ENCODE assay signal across 8 cellular contexts in the genomic region with DNA sequence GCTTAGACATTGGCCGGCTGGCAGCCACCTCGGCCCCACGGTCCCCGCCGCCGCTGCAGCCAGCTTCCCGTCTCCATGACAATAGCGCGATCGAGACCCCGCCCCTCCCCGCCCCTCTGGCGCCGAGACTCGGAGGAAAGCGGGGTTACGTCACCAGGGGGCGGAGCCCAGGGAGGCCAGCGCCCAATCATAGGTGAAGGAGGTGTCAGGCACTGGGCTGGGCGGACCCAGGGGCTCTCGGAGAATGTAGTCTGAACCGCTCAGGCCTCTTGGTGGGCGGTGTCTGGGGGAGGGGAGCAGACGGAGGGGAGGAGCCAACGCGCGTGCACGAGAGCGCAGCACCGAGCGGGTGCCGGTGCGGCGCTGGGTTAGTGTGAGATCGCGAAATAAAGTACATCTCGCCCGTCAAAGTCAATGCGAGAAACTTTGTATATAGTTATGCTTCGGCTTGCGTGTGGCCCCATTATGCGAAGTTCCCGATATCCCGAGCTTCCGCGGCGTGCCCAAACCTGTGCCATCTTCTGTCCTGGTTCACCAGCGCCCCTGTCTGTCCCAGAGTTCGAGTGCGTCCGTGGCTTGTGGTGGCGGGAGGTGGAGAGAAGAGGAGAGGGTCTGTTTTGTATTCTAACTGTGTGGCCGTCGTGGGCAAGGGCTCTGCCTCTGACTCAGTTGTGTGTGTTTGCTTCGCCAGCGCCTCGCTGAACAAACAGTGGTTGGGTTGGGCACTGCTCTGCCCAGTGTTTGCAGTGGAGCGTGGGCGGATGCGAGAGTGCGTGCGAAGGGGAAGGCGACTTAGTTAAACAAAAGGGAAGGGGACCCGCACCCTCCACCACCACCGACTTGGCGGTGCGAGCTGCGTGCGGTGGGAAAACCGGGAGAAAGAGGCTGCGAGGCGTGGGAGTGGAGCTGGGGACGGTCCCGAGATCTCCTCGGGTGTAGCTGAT. TPM values are rescaled to one million over a fixed set of nuclear protein-coding genes. Genes with fewer than 3 reads are reported as not detected.
A peak's percentile ranks its signal among the peaks of the same experiment; 100 is the strongest.
DNase-seq lines count a peak whose midpoint lies in the region; ATAC-seq and TF ChIP-seq lines count a peak whose summit lies in the region.

No MANE protein-coding gene starts in this region.

- no peak overlapping the region for H3K18ac ChIP-seq in mesendoderm (ENCODE audit: low read length)

- peak overlapping the region; percentile 61 for H3K4me3 ChIP-seq in effector memory CD4-positive, alpha-beta T cell (ENCODE audit: insufficient read depth, low read depth, low read length, poor library complexity, severe bottlenecking)
- peak overlapping the region; percentile 52 for H3K4me3 ChIP-seq in mesendoderm (ENCODE audit: low read length)

- H3K4me1 ChIP-seq in effector memory CD4-positive, alpha-beta T cell (ENCODE audit: control insufficient read depth, insufficient read depth, low read length, poor library complexity, severe bottlenecking) = peaks cover 26% of the 10 kb centered on the region
- peaks cover 3% of the 10 kb centered on the region for H3K4me1 ChIP-seq in mesendoderm (ENCODE audit: control insufficient read depth, low read depth, low read length)

- H3K79me2 ChIP-seq in mesendoderm (ENCODE audit: control insufficient read depth, insufficient read depth, low read length) = no peaks in the 10 kb centered on the region

- peaks cover 58% of the 10 kb centered on the region for H3K27me3 Mint-ChIP-seq in activated CD8-positive, alpha-beta T cell treated with anti-CD3 and anti-CD28 coated beads for 36 hours

- H3K9me3 ChIP-seq in effector memory CD4-positive, alpha-beta T cell (ENCODE audit: control insufficient read depth, low read length) = no peaks in the 10 kb centered on the region

- CTCF ChIA-PET in activated CD8-positive, alpha-beta T cell treated with anti-CD3 and anti-CD28 coated beads for 36 hours (lab: Charles Lee) = no interaction called here

- POLR2A ChIA-PET in activated CD8-positive, alpha-beta T cell treated with anti-CD3 and anti-CD28 coated beads for 36 hours (lab: Charles Lee) = no interaction called here

- H2BK5ac ChIP-seq in mesendoderm (ENCODE audit: low read length) = no peak overlapping the region

- peak; percentile 78 for ATAC-seq in GM19438 (IDR thresholded peaks at IDR 0.05; ENCODE audit: low read depth, unreplicated experiment)
- ATAC-seq in HG03571 (IDR thresholded peaks at IDR 0.05; ENCODE audit: unreplicated experiment) = peak; percentile 83
- peak; percentile 96 for ATAC-seq in activated CD8-positive, alpha-beta T cell treated with anti-CD3 and anti-CD28 coated beads for 36 hours

- H2BK120ac ChIP-seq in mesendoderm (ENCODE audit: low read depth, low read length) = no peak overlapping the region

- peaks cover 44% of the 10 kb centered on the region for H3K27me3 ChIP-seq in effector memory CD4-positive, alpha-beta T cell (replicated peaks; ENCODE audit: control insufficient read depth, insufficient read depth, low read length, poor library complexity, severe bottlenecking)
- H3K27me3 ChIP-seq in mesendoderm (ENCODE audit: insufficient read depth, low read length, poor library complexity) = peaks cover 23% of the 10 kb centered on the region

- no peak overlapping the region for H2AK5ac ChIP-seq in mesendoderm (ENCODE audit: low read length)

- no peaks in the 10 kb centered on the region for H3K36me3 ChIP-seq in effector memory CD4-positive, alpha-beta T cell (ENCODE audit: control insufficient read depth, insufficient read depth, low read length)
- H3K36me3 ChIP-seq in mesendoderm (ENCODE audit: control insufficient read depth, insufficient read depth, low read length) = no peaks in the 10 kb centered on the region

- TF ChIP-seq CTCF in activated CD8-positive, alpha-beta T cell treated with anti-CD3 and anti-CD28 coated beads for 36 hours (IDR thresholded peaks at IDR 0.05) = no peak

- no peak overlapping the region for H4K5ac ChIP-seq in mesendoderm (ENCODE audit: low read length)

- peaks cover 10% of the 10 kb centered on the region for H3K36me3 Mint-ChIP-seq in activated CD8-positive, alpha-beta T cell treated with anti-CD3 and anti-CD28 coated beads for 36 hours (ENCODE audit: low read depth)

- intact Hi-C loops in activated CD8-positive, alpha-beta T cell treated with anti-CD3 and anti-CD28 coated beads for 36 hours (cut with micrococcal nuclease) = no loop called here

- H3K4me3 Mint-ChIP-seq in activated CD8-positive, alpha-beta T cell treated with anti-CD3 and anti-CD28 coated beads for 36 hours = peak overlapping the region; percentile 69

- H3K4ac ChIP-seq in mesendoderm (ENCODE audit: low read depth, low read length) = no peak overlapping the region

- H2BK15ac ChIP-seq in mesendoderm (replicated peaks; ENCODE audit: low read depth) = no peak overlapping the region

- no peak overlapping the region for H3K27ac ChIP-seq in effector memory CD4-positive, alpha-beta T cell (ENCODE audit: insufficient read depth, low read length, poor library complexity, severe bottlenecking)
- H3K27ac ChIP-seq in mesendoderm (ENCODE audit: low read depth, low read length) = peak overlapping the region; percentile 67

- no peaks in the 10 kb centered on the region for H3K79me1 ChIP-seq in mesendoderm (ENCODE audit: low read length)

- peak overlapping the region; percentile 66 for H3K9ac ChIP-seq in mesendoderm (ENCODE audit: low read length)

- no CpG with 5 or more reads among the region's 75 CpGs for WGBS in mesendoderm (ENCODE audit: extremely low coverage, insufficient coverage, low lambda C conversion rate)

- DNase-seq in CD1c-positive myeloid dendritic cell (ENCODE audit: extremely low spot score) = peak; percentile 99
- peak; percentile 97 for DNase-seq in NCI-H774 (lab: John Stamatoyannopoulos, UW)
- peak; percentile 99 for DNase-seq in activated CD8-positive, alpha-beta T cell treated with anti-CD3 and anti-CD28 coated beads for 36 hours
- DNase-seq in effector memory CD4-positive, alpha-beta T cell = peak; percentile 84 to 91 (median 87)
- peak; percentile 99 for DNase-seq in mesendoderm
- DNase-seq in stimulated activated CD8-positive, alpha-beta memory T cell treated with anti-CD3 and anti-CD28 coated beads, Interleukin-12 subunit alpha, Interleukin-12 subunit beta, amount 100 ng/mL, for 24 hours (ENCODE audit: extremely low read depth) = peak; percentile 93

- no peak overlapping the region for H4K8ac ChIP-seq in mesendoderm (ENCODE audit: low read depth, low read length)

- H3K4me2 ChIP-seq in mesendoderm (ENCODE audit: low read length) = peak overlapping the region; percentile 87

- H3K56ac ChIP-seq in mesendoderm (ENCODE audit: low read length) = peak overlapping the region; percentile 88

- no peaks in the 10 kb centered on the region for H3K9me3 Mint-ChIP-seq in activated CD8-positive, alpha-beta T cell treated with anti-CD3 and anti-CD28 coated beads for 36 hours

- H3K23ac ChIP-seq in mesendoderm (ENCODE audit: low read length) = no peak overlapping the region

- peak overlapping the region; percentile 70 for H3K27ac Mint-ChIP-seq in activated CD8-positive, alpha-beta T cell treated with anti-CD3 and anti-CD28 coated beads for 36 hours

- H3K4me1 Mint-ChIP-seq in activated CD8-positive, alpha-beta T cell treated with anti-CD3 and anti-CD28 coated beads for 36 hours (ENCODE audit: low read depth) = peaks cover 32% of the 10 kb centered on the region

RNA-seq across cellular contexts. Expression of gene IRX5, which starts 1.3 kb away (rescaled TPM):
- under 1 TPM; 0.14 to 0.34 TPM for total RNA-seq in activated CD8-positive, alpha-beta T cell treated with anti-CD3 and anti-CD28 coated beads for 36 hours
- 0.27 TPM for polyA plus RNA-seq in mesendoderm (2013, experiment 1 of 2)
- polyA plus RNA-seq in mesendoderm (2013, experiment 2 of 2) = 0.21 TPM
